Comparison of ENCODE assay signal across 26 cellular contexts in genomic region chr11:134599180-134599810, GRCh38.
DNase-seq lines count a peak whose midpoint lies in the region; ATAC-seq and TF ChIP-seq lines count a peak whose summit lies in the region.
"Had no signal": no experiment of that assay in that cellular context is flagged by ENCODE, and none has a peak within 500 bp of the region (broad histone marks: within the 10 kb centered on the region; RNA-seq: fewer than 3 reads in every experiment).

No MANE protein-coding gene starts in this region.

- H3K4me3 ChIP-seq in endodermal cell (ENCODE audit: low read length), result no peak overlapping the region
- H3K4me3 ChIP-seq: sigmoid colon, SK-N-MC, upper lobe of left lung had no signal

- peaks cover 6% of the 10 kb centered on the region for H3K4me1 Mint-ChIP-seq in endodermal cell

- no peak overlapping the region for H3K9ac ChIP-seq in endodermal cell (ENCODE audit: extremely low read depth, low read length, poor library complexity, severe bottlenecking)
- H3K9ac ChIP-seq: parathyroid adenoma had no signal

- no peak for ATAC-seq in HG02623 (IDR thresholded peaks at IDR 0.05; ENCODE audit: unreplicated experiment)
- ATAC-seq: naive thymus-derived CD4-positive, alpha-beta T cell had no signal

- H3K27ac Mint-ChIP-seq in endodermal cell, result peak overlapping the region; percentile 60
- H3K27ac Mint-ChIP-seq: memory B cell; naive thymus-derived CD4-positive, alpha-beta T cell had no signal

- no peak overlapping the region for H3K4me3 Mint-ChIP-seq in endodermal cell
- H3K4me3 Mint-ChIP-seq: memory B cell; naive thymus-derived CD4-positive, alpha-beta T cell had no signal

- 61 to 83% methylated on average over 4 to 8 of the region's 8 CpGs for WGBS in endodermal cell (ENCODE audit: insufficient coverage in 1 of 2, insufficient read length in 1 of 2), 2 experiments

- H3K36me3 ChIP-seq in KOPT-K1 (ENCODE audit: insufficient read depth, low read length) (no peaks in the 10 kb centered on the region), endodermal cell (ENCODE audit: control insufficient read depth, insufficient read depth, low read length) (no peaks in the 10 kb centered on the region)
- H3K36me3 ChIP-seq: BE2C, sigmoid colon, upper lobe of left lung had no signal

- H3K27ac ChIP-seq in KOPT-K1 (ENCODE audit: low read depth, low read length, poor library complexity, severe bottlenecking) (peak overlapping the region; percentile 86), endodermal cell (ENCODE audit: low read depth, low read length) (peak overlapping the region; percentile 44)
- H3K27ac ChIP-seq: parathyroid adenoma, sigmoid colon, SK-N-MC, upper lobe of left lung had no signal

- H3K36me3 Mint-ChIP-seq in endodermal cell (ENCODE audit: low read depth), result no peaks in the 10 kb centered on the region
- H3K36me3 Mint-ChIP-seq: memory B cell; naive thymus-derived CD4-positive, alpha-beta T cell had no signal

- TF ChIP-seq CTCF in endodermal cell (conservative IDR thresholded peaks at IDR 0.05), result no peak

- DNase-seq in NCI-H187 (lab: John Stamatoyannopoulos, UW), result peak; percentile 22 to 24
- no peak for DNase-seq in NCI-H187 treated with DMSO at 0.1 percent for 48 hours (lab: John Stamatoyannopoulos, UW)
- peak; percentile 43 for DNase-seq in endodermal cell
- DNase-seq in retina, result peak; percentile 77
- no peak for DNase-seq in SHP77 treated with DMSO at 0.1 percent for 48 hours (lab: John Stamatoyannopoulos, UW)
- DNase-seq in NCI-H2081 treated with DMSO at 0.1 percent for 48 hours (lab: John Stamatoyannopoulos, UW), result no peak
- DNase-seq: activated CD4-positive, alpha-beta T cell treated with anti-CD3 and anti-CD28 coated beads, Interleukin-2, amount 50 U/mL, for 4 hours; activated naive CD4-positive, alpha-beta T cell treated with Interleukin-2 at 50 U/mL for 16 hours; activated T-cell treated with anti-CD3 and anti-CD28 coated beads, Interleukin-2, amount 50 U/mL, for 1 hour; amniotic stem cell; BE2C; cortex of kidney; HCEC 1CT; Kasumi-1; kidney glomerular epithelial cell; naive thymus-derived CD4-positive, alpha-beta T cell; NCI-H1092 treated with DMSO at 0.1 percent for 48 hours; NCI-H2081; sigmoid colon; stimulated activated CD8-positive, alpha-beta memory T cell treated with anti-CD3 and anti-CD28 coated beads, Interleukin-4, amount 100 ng/mL, for 48 hours; upper lobe of left lung had no signal

- peaks cover 5% of the 10 kb centered on the region for H3K27me3 Mint-ChIP-seq in endodermal cell (ENCODE audit: insufficient read depth)

- H3K9me3 ChIP-seq in KOPT-K1 (ENCODE audit: insufficient read depth, low read length, poor library complexity, severe bottlenecking) (no peaks in the 10 kb centered on the region), endodermal cell (ENCODE audit: control insufficient read depth, low read length) (no peaks in the 10 kb centered on the region)
- H3K9me3 ChIP-seq: BE2C, sigmoid colon, upper lobe of left lung had no signal

- no peaks in the 10 kb centered on the region for H3K27me3 ChIP-seq in endodermal cell (ENCODE audit: control insufficient read depth, insufficient read depth, low read length, poor library complexity, severe bottlenecking)
- H3K27me3 ChIP-seq: sigmoid colon, upper lobe of left lung had no signal

- H3K4me1 ChIP-seq in endodermal cell (ENCODE audit: control insufficient read depth, insufficient read depth, low read length), result no peaks in the 10 kb centered on the region
- H3K4me1 ChIP-seq: BE2C, parathyroid adenoma, sigmoid colon, upper lobe of left lung had no signal

- H3K9me3 Mint-ChIP-seq in endodermal cell, result no peaks in the 10 kb centered on the region
- H3K9me3 Mint-ChIP-seq: memory B cell; naive thymus-derived CD4-positive, alpha-beta T cell had no signal

Comparison
In these comparisons a context has a peak if more than half of its experiments do, and no peak if none do; other contexts are left out.
1. DNase-seq: peak in NCI-H187 (2 of 2), endodermal cell (single experiment) and retina (single experiment); none in NCI-H187 treated with DMSO at 0.1 percent for 48 hours (single experiment), SHP77 treated with DMSO at 0.1 percent for 48 hours (single experiment) and NCI-H2081 treated with DMSO at 0.1 percent for 48 hours (single experiment).